8 cellular contexts compared by ENCODE assay signal in genomic region chr18:12934454-12935071, GRCh38. TPM values are rescaled to one million over a fixed set of nuclear protein-coding genes. Genes with fewer than 3 reads are reported as not detected.
A peak's percentile ranks its signal among the peaks of the same experiment; 100 is the strongest.
DNase-seq lines count a peak whose midpoint lies in the region; ATAC-seq and TF ChIP-seq lines count a peak whose summit lies in the region.

No MANE protein-coding gene starts in this region.

- H3K27ac Mint-ChIP-seq in natural killer cell treated with Interleukin-12 subunit alpha and Interleukin-12 subunit beta and Interleukin-15 and Interleukin-18, amount 100 ng/mL, for 72 hours: peak overlapping the region in 1 of 2 donors; percentile 67
- no peak overlapping the region for H3K27ac Mint-ChIP-seq in stimulated activated effector memory CD8-positive, alpha-beta T cell treated with anti-CD3 and anti-CD28 coated beads, Interleukin-12 subunit alpha, Interleukin-12 subunit beta, amount 100 ng/mL, for 72 hours

- peak; percentile 100 for TF ChIP-seq RAD21 in Ishikawa (IDR thresholded peaks at IDR 0.05; ENCODE audit: low read depth)

- H3K4me3 Mint-ChIP-seq in natural killer cell treated with Interleukin-12 subunit alpha and Interleukin-12 subunit beta and Interleukin-15 and Interleukin-18, amount 100 ng/mL, for 72 hours: peak overlapping the region; percentile 10
- H3K4me3 Mint-ChIP-seq in stimulated activated effector memory CD8-positive, alpha-beta T cell treated with anti-CD3 and anti-CD28 coated beads, Interleukin-12 subunit alpha, Interleukin-12 subunit beta, amount 100 ng/mL, for 72 hours: no peak overlapping the region

- H3K27me3 ChIP-seq in Peyer's patch: no peaks in the 10 kb centered on the region
- peaks cover 0 to 10% (median 0%) of the 10 kb centered on the region in 4 donors for H3K27me3 ChIP-seq in esophagus squamous epithelium

- 9 to 26% methylated on average over 8 to 11 of the region's 11 CpGs for WGBS in esophagus squamous epithelium, 2 donors

- peak; percentile 82 to 89 for ATAC-seq in natural killer cell treated with Interleukin-12 subunit alpha and Interleukin-12 subunit beta and Interleukin-15 and Interleukin-18, amount 100 ng/mL, for 72 hours
- ATAC-seq in stimulated activated effector memory CD8-positive, alpha-beta T cell treated with anti-CD3 and anti-CD28 coated beads, Interleukin-12 subunit alpha, Interleukin-12 subunit beta, amount 100 ng/mL, for 72 hours: peak; percentile 87
- ATAC-seq in GM19463 (IDR thresholded peaks at IDR 0.05; ENCODE audit: unreplicated experiment): no peak

- H3K9me3 ChIP-seq in Peyer's patch (no peaks in the 10 kb centered on the region), esophagus squamous epithelium (no peaks in the 10 kb centered on the region)

- peak; percentile 91 for DNase-seq in DMS 273 (lab: John Stamatoyannopoulos, UW; ENCODE audit: unreplicated experiment)
- DNase-seq in Peyer's patch: peak; percentile 76 to 93 (median 81)
- DNase-seq in activated T-cell treated with anti-CD3 and anti-CD28 coated beads, Interleukin-2, amount 50 U/mL, for 1 hour: peak; percentile 79
- DNase-seq in esophagus squamous epithelium (lab: John Stamatoyannopoulos, UW): no peak
- peak; percentile 77 for DNase-seq in natural killer cell treated with Interleukin-12 subunit alpha and Interleukin-12 subunit beta and Interleukin-15 and Interleukin-18, amount 100 ng/mL, for 72 hours (ENCODE audit: low spot score)
- DNase-seq in stimulated activated effector memory CD8-positive, alpha-beta T cell treated with anti-CD3 and anti-CD28 coated beads, Interleukin-12 subunit alpha, Interleukin-12 subunit beta, amount 100 ng/mL, for 72 hours (ENCODE audit: low spot score in 2 of 2): peak; percentile 50 to 78

- TF ChIP-seq CTCF in Peyer's patch (IDR thresholded peaks at IDR 0.05): peak; percentile 38 to 96 (median 84)
- TF ChIP-seq CTCF in esophagus squamous epithelium (IDR thresholded peaks at IDR 0.05): peak; percentile 56 to 91 (median 85)

- H3K9me3 Mint-ChIP-seq in natural killer cell treated with Interleukin-12 subunit alpha and Interleukin-12 subunit beta and Interleukin-15 and Interleukin-18, amount 100 ng/mL, for 72 hours: no peaks in the 10 kb centered on the region
- H3K9me3 Mint-ChIP-seq in stimulated activated effector memory CD8-positive, alpha-beta T cell treated with anti-CD3 and anti-CD28 coated beads, Interleukin-12 subunit alpha, Interleukin-12 subunit beta, amount 100 ng/mL, for 72 hours: no peaks in the 10 kb centered on the region

- H3K36me3 ChIP-seq in Peyer's patch: no peaks in the 10 kb centered on the region
- no peaks in the 10 kb centered on the region for H3K36me3 ChIP-seq in esophagus squamous epithelium

- H3K27me3 Mint-ChIP-seq in natural killer cell treated with Interleukin-12 subunit alpha and Interleukin-12 subunit beta and Interleukin-15 and Interleukin-18, amount 100 ng/mL, for 72 hours: peaks cover 18 to 27% of the 10 kb centered on the region in 2 donors

- H3K4me1 Mint-ChIP-seq in natural killer cell treated with Interleukin-12 subunit alpha and Interleukin-12 subunit beta and Interleukin-15 and Interleukin-18, amount 100 ng/mL, for 72 hours (ENCODE audit: low read depth in 2 of 2): peaks cover 14 to 24% of the 10 kb centered on the region in 2 donors
- H3K4me1 Mint-ChIP-seq in stimulated activated effector memory CD8-positive, alpha-beta T cell treated with anti-CD3 and anti-CD28 coated beads, Interleukin-12 subunit alpha, Interleukin-12 subunit beta, amount 100 ng/mL, for 72 hours: peaks cover 16% of the 10 kb centered on the region

- H3K36me3 Mint-ChIP-seq in natural killer cell treated with Interleukin-12 subunit alpha and Interleukin-12 subunit beta and Interleukin-15 and Interleukin-18, amount 100 ng/mL, for 72 hours: no peaks in the 10 kb centered on the region
- H3K36me3 Mint-ChIP-seq in stimulated activated effector memory CD8-positive, alpha-beta T cell treated with anti-CD3 and anti-CD28 coated beads, Interleukin-12 subunit alpha, Interleukin-12 subunit beta, amount 100 ng/mL, for 72 hours: no peaks in the 10 kb centered on the region

- TF ChIP-seq POLR2A in Peyer's patch (IDR thresholded peaks at IDR 0.05) (no peak), esophagus squamous epithelium (IDR thresholded peaks at IDR 0.05) (no peak)

- H3K4me1 ChIP-seq in Peyer's patch: no peaks in the 10 kb centered on the region
- peaks cover 0 to 9% (median 5%) of the 10 kb centered on the region in 3 donors for H3K4me1 ChIP-seq in esophagus squamous epithelium

- H3K27ac ChIP-seq in Peyer's patch (no peak overlapping the region), esophagus squamous epithelium (no peak overlapping the region)

- intact Hi-C loops in esophagus squamous epithelium (cut with DNase I): loop anchor here (2.0 kb wide), 1 partner anchor 208 kb away; no protein-coding TSS in a partner anchor

- TF ChIP-seq EP300 in Ishikawa (IDR thresholded peaks at IDR 0.05; ENCODE audit: borderline replicate concordance): no peak

- H3K4me3 ChIP-seq in Peyer's patch (no peak overlapping the region), esophagus squamous epithelium (no peak overlapping the region)

TF ChIP-seq in Ishikawa, 13 proteins besides CTCF, POLR2A, EP300 and RAD21:
- TF ChIP-seq MAX (IDR thresholded peaks at IDR 0.05) (no peak), TEAD4 (IDR thresholded peaks at IDR 0.05) (peak; percentile 80)

RNA-seq across cellular contexts. Expression of gene SEH1L, which starts 13.2 kb away (rescaled TPM):
- total RNA-seq in Peyer's patch: 10 to 100 TPM; 18.6 to 38.0 (median 25.3) TPM
- total RNA-seq in esophagus squamous epithelium: 10 to 100 TPM; 21.9 to 55.5 (median 38.9) TPM
- 100 to 1,000 TPM in 1 of 2 donors, 10 to 100 TPM in 1; 67.2 to 102 TPM for total RNA-seq in natural killer cell treated with Interleukin-12 subunit alpha and Interleukin-12 subunit beta and Interleukin-15 and Interleukin-18, amount 100 ng/mL, for 72 hours

RNA-seq across cellular contexts. Expression of gene PTPN2, which starts 50.5 kb away (rescaled TPM):
- total RNA-seq in Peyer's patch (10 to 100 TPM; 28.9 to 43.7 (median 29.3) TPM), esophagus squamous epithelium (10 to 100 TPM; 31.8 to 37.9 (median 33.4) TPM)
- total RNA-seq in natural killer cell treated with Interleukin-12 subunit alpha and Interleukin-12 subunit beta and Interleukin-15 and Interleukin-18, amount 100 ng/mL, for 72 hours: 100 to 1,000 TPM; 151 to 156 TPM

RNA-seq across cellular contexts. Expression of gene CEP192, which starts 56.6 kb away (rescaled TPM):
- 10 to 100 TPM; 21.9 to 44.6 (median 36.9) TPM for total RNA-seq in Peyer's patch
- total RNA-seq in esophagus squamous epithelium: 10 to 100 TPM in 3 of 4 donors, 1 to 10 TPM in 1; 7.3 to 21.6 (median 13.6) TPM
- total RNA-seq in natural killer cell treated with Interleukin-12 subunit alpha and Interleukin-12 subunit beta and Interleukin-15 and Interleukin-18, amount 100 ng/mL, for 72 hours: 10 to 100 TPM; 32.2 to 49.2 TPM
